Comparison of ENCODE assay signal across 7 cellular contexts in the genomic region with DNA sequence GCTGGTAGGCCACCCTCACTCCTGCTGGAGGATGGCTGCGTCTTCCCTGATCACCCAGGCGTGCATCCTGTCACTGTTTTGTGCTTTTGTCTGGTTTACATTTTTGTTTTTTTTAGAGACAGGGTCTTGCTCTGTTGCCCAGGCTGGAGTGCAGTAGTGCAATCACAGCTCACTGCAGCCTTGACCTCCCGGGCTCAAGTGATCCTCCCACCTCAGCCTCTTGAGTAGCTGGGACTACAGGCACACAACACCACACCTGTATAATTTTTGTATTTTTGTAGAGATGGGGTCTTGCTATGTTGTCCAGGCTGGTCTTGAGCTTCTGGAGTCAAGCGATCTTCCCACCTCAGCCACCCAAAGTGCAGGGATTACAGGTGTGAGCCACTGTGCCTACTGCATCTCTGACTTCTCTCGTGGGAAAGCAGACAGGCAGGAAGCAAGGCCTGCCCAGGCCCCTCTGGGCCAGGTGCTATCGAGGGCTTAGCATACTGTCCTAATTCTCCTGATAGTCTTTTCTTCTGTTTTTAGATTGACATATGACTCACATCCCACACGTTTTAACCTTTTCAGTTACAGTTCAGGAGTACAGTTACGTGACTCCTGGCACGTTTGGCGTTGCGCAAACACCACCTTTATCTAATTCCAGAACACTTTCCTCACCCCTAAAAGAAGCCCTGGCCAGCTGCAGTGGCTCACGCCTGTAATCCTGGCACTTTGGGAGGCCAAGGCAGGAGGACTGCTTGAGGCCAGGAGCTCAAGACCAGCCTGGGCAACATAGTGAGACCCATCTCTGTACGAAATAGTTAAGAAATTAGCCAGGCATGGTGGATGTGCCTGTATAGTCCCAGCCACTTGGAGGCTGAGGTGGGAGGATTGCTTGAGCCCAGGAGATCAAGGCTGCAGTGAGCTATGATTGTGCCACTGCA. TPM values are rescaled to one million over a fixed set of nuclear protein-coding genes. Genes with fewer than 3 reads are reported as not detected.
DNase-seq lines count a peak whose midpoint lies in the region; ATAC-seq and TF ChIP-seq lines count a peak whose summit lies in the region.
"Not testable (repeated sequence)": the region's sequence is repeated elsewhere in the genome, so short reads cannot be mapped to it uniquely, and the experiment has no call there.

No MANE protein-coding gene starts in this region.

- peaks cover 31% of the 10 kb centered on the region for H3K4me1 ChIP-seq in PC-3 (ENCODE audit: insufficient read depth, low read length)

- H3K36me3 ChIP-seq in PC-3 (ENCODE audit: low read depth, low read length) = not testable (repeated sequence)

- H2AFZ ChIP-seq in PC-3 (ENCODE audit: low read length) = not testable (repeated sequence)

- POLR2A ChIA-PET in PC-3 (lab: Charles Lee; ENCODE audit: unreplicated experiment) = not testable (repeated sequence)
- POLR2A ChIA-PET in activated CD4-positive, alpha-beta memory T cell treated with anti-CD3 and anti-CD28 coated beads, Interleukin-2, amount 10 ng/mL, durations not matched to agents 7 days and 5 days (lab: Charles Lee) = interaction anchor here (1.0 to 6.9 kb wide), 7 partner anchors 7 to 230 kb away, joined by 3 to 118 read pairs (median 3); a partner anchor contains a TSS

- H4K20me1 ChIP-seq in PC-3 (ENCODE audit: low read length) = not testable (repeated sequence)

- DNase-seq in GM13977 (ENCODE audit: low spot score) (peak; percentile 48), HL-60 (ENCODE audit: low read depth in 1 of 2, low spot score in 1 of 2) (peak; percentile 73 to 90), PC-3 (peak; percentile 25), cardiac fibroblast (ENCODE audit: low read depth in 2 of 2) (peak; percentile 61 to 66), immature natural killer cell (peak in 1 of 3 donors; percentile 17)
- not testable (repeated sequence) for DNase-seq in activated CD4-positive, alpha-beta memory T cell treated with anti-CD3 and anti-CD28 coated beads, Interleukin-2, amount 10 ng/mL, durations not matched to agents 7 days and 5 days; osteocyte (ENCODE audit: extremely low spot score, unreplicated experiment)

- not testable (repeated sequence) for H3F3A ChIP-seq in PC-3 (ENCODE audit: low read length, unreplicated experiment)

- not testable (repeated sequence) for H3K27me3 ChIP-seq in HL-60 (ENCODE audit: insufficient read depth, poor library complexity, severe bottlenecking); PC-3 (ENCODE audit: low read length)

- not testable (repeated sequence) for H3K9me3 ChIP-seq in PC-3 (ENCODE audit: low read length)

- H3K9ac ChIP-seq in PC-3 (ENCODE audit: low read length) = not testable (repeated sequence)

- not testable (repeated sequence) for BruUV-seq in PC-3 (replicated peaks; lab: Mats Ljungman, UMichigan)

- in situ Hi-C loops in GM13977 (cut with MboI; ENCODE audit: low pct_unique_long_range_greater_than_20kb, low sequenced_read_pairs, unreplicated experiment) = not testable (repeated sequence)

- H3K79me2 ChIP-seq in PC-3 (ENCODE audit: low read length) = peaks cover 11% of the 10 kb centered on the region

- CTCF ChIA-PET in PC-3 (lab: Charles Lee) = not testable (repeated sequence)
- CTCF ChIA-PET in activated CD4-positive, alpha-beta memory T cell treated with anti-CD3 and anti-CD28 coated beads, Interleukin-2, amount 10 ng/mL, durations not matched to agents 7 days and 5 days (lab: Charles Lee) = interaction anchor here (1.0 to 6.1 kb wide), 4 partner anchors 7 to 67 kb away, joined by 3 to 54 read pairs (median 4); a partner anchor contains a TSS

- peaks cover 60% of the 10 kb centered on the region for H3K4me1 Mint-ChIP-seq in activated CD4-positive, alpha-beta memory T cell treated with anti-CD3 and anti-CD28 coated beads, Interleukin-2, amount 10 ng/mL, durations not matched to agents 7 days and 5 days
- H3K4me1 Mint-ChIP-seq in immature natural killer cell (peaks cover 75% of the 10 kb centered on the region in 2 donors), osteocyte (ENCODE audit: unreplicated experiment) (peaks cover 42% of the 10 kb centered on the region)

- intact Hi-C loops in PC-3 (cut with micrococcal nuclease) = not testable (repeated sequence)

- not testable (repeated sequence) for H3K27me3 Mint-ChIP-seq in activated CD4-positive, alpha-beta memory T cell treated with anti-CD3 and anti-CD28 coated beads, Interleukin-2, amount 10 ng/mL, durations not matched to agents 7 days and 5 days; osteocyte (ENCODE audit: unreplicated experiment)
- peaks cover 38 to 59% (median 55%) of the 10 kb centered on the region in 3 donors for H3K27me3 Mint-ChIP-seq in immature natural killer cell (ENCODE audit: low read depth in 3 of 3)

- H3K36me3 Mint-ChIP-seq in activated CD4-positive, alpha-beta memory T cell treated with anti-CD3 and anti-CD28 coated beads, Interleukin-2, amount 10 ng/mL, durations not matched to agents 7 days and 5 days (ENCODE audit: low read depth) = peaks cover 57% of the 10 kb centered on the region
- H3K36me3 Mint-ChIP-seq in immature natural killer cell = peaks cover 6 to 13% (median 9%) of the 10 kb centered on the region in 3 donors
- not testable (repeated sequence) for H3K36me3 Mint-ChIP-seq in osteocyte (ENCODE audit: unreplicated experiment)

- H3K4me2 ChIP-seq in PC-3 (ENCODE audit: low read length) = not testable (repeated sequence)

- not testable (repeated sequence) for TF ChIP-seq CTCF in GM13977 (IDR thresholded peaks at IDR 0.05; ENCODE audit: extremely low read depth, insufficient read depth, missing control alignments); HL-60 (IDR thresholded peaks at IDR 0.05; ENCODE audit: insufficient read depth, low read length); PC-3 (conservative IDR thresholded peaks at IDR 0.05; ENCODE audit: low read depth, low read length); cardiac fibroblast (IDR thresholded peaks at IDR 0.05; ENCODE audit: low read depth, low read length); osteocyte (IDR thresholded peaks at IDR 0.05)

- H3K9me3 Mint-ChIP-seq in activated CD4-positive, alpha-beta memory T cell treated with anti-CD3 and anti-CD28 coated beads, Interleukin-2, amount 10 ng/mL, durations not matched to agents 7 days and 5 days; immature natural killer cell; osteocyte (ENCODE audit: unreplicated experiment): not testable (repeated sequence)

- peak overlapping the region; percentile 92 for H3K27ac Mint-ChIP-seq in activated CD4-positive, alpha-beta memory T cell treated with anti-CD3 and anti-CD28 coated beads, Interleukin-2, amount 10 ng/mL, durations not matched to agents 7 days and 5 days
- H3K27ac Mint-ChIP-seq in immature natural killer cell (peak overlapping the region; percentile 95 to 99 (median 98)), osteocyte (ENCODE audit: unreplicated experiment) (peak overlapping the region; percentile 60)

- not testable (repeated sequence) for H3K9me2 ChIP-seq in PC-3 (replicated peaks; ENCODE audit: low read length)

- not testable (repeated sequence) for H3K4me3 ChIP-seq in HL-60 (replicated peaks; ENCODE audit: insufficient read depth, low read length); PC-3 (ENCODE audit: low read length); cardiac fibroblast (replicated peaks in 1 of 2; ENCODE audit: low read depth in 2 of 2, low read length in 2 of 2)

- peak overlapping the region; percentile 65 for H3K4me3 Mint-ChIP-seq in activated CD4-positive, alpha-beta memory T cell treated with anti-CD3 and anti-CD28 coated beads, Interleukin-2, amount 10 ng/mL, durations not matched to agents 7 days and 5 days
- peak overlapping the region; percentile 79 to 87 (median 83) for H3K4me3 Mint-ChIP-seq in immature natural killer cell
- H3K4me3 Mint-ChIP-seq in osteocyte (ENCODE audit: unreplicated experiment) = not testable (repeated sequence)

- peak overlapping the region; percentile 100 for H3K27ac ChIP-seq in HL-60 (replicated peaks)
- not testable (repeated sequence) for H3K27ac ChIP-seq in PC-3 (ENCODE audit: low read length)

- ATAC-seq in PC-3 = not testable (repeated sequence)

RNA-seq across cellular contexts. Expression of a gene that starts 9.2 kb away (rescaled TPM):
- total RNA-seq in PC-3 (2014; rRNA removed) (15.1 and 24.8 TPM in 2 replicates), osteocyte (50.6 and 54.2 TPM in 2 replicates)
- total RNA-seq in activated CD4-positive, alpha-beta memory T cell treated with anti-CD3 and anti-CD28 coated beads, Interleukin-2, amount 10 ng/mL, durations not matched to agents 7 days and 5 days = 100 to 1,000 TPM; 242 to 251 TPM
- 100 to 1,000 TPM in 1 of 3 donors, 10 to 100 TPM in 2; 39.4 to 160 (median 42.2) TPM for polyA plus RNA-seq in immature natural killer cell

RNA-seq across cellular contexts. Expression of a gene that starts 9.8 kb away (rescaled TPM):
- total RNA-seq in PC-3 (2014; rRNA removed) = 1.0 and 3.6 TPM in 2 replicates
- 10 to 100 TPM; 10.3 to 10.5 TPM for total RNA-seq in activated CD4-positive, alpha-beta memory T cell treated with anti-CD3 and anti-CD28 coated beads, Interleukin-2, amount 10 ng/mL, durations not matched to agents 7 days and 5 days
- under 1 TPM in 1 of 3 donors, not detected in 2; 0.42 TPM for polyA plus RNA-seq in immature natural killer cell
- 3.8 and 4.8 TPM in 2 replicates for total RNA-seq in osteocyte

RNA-seq across cellular contexts. Expression of a gene that starts 35.9 kb away (rescaled TPM):
- total RNA-seq in PC-3 (2014; rRNA removed) (95.4 and 96.8 TPM in 2 replicates), osteocyte (81.3 and 83.3 TPM in 2 replicates)
- total RNA-seq in activated CD4-positive, alpha-beta memory T cell treated with anti-CD3 and anti-CD28 coated beads, Interleukin-2, amount 10 ng/mL, durations not matched to agents 7 days and 5 days = 100 to 1,000 TPM; 239 to 253 TPM
- 10 to 100 TPM; 22.7 to 39.2 (median 23.9) TPM for polyA plus RNA-seq in immature natural killer cell
